In genomic region chr1:192615055-192615454, GRCh38 we compare ENCODE assay signal across 23 cellular contexts. TPM values are rescaled to one million over a fixed set of nuclear protein-coding genes. Genes with fewer than 3 reads are reported as not detected.
DNase-seq lines count a peak whose midpoint lies in the region; ATAC-seq and TF ChIP-seq lines count a peak whose summit lies in the region.
"Had no signal": no experiment of that assay in that cellular context is flagged by ENCODE, and none has a peak within 500 bp of the region (broad histone marks: within the 10 kb centered on the region; RNA-seq: fewer than 3 reads in every experiment).

No MANE protein-coding gene starts in this region.

- no peak overlapping the region for H3K27ac Mint-ChIP-seq in CD4-positive, alpha-beta memory T cell
- H3K27ac Mint-ChIP-seq: activated naive CD4-positive, alpha-beta T cell treated with anti-CD3 and anti-CD28 coated beads, Interleukin-2, amount 50 U/mL, for 24 hours; stimulated activated effector memory CD8-positive, alpha-beta T cell treated with anti-CD3 and anti-CD28 coated beads, Interleukin-12 subunit alpha, Interleukin-12 subunit beta, amount 100 ng/mL, for 72 hours; T-cell had no signal

- H3K27me3 ChIP-seq in SU-DHL-6 (ENCODE audit: low read length), result no peaks in the 10 kb centered on the region
- H3K27me3 ChIP-seq in CD4-positive, alpha-beta memory T cell (ENCODE audit: insufficient read depth, low read length), result no peaks in the 10 kb centered on the region
- H3K27me3 ChIP-seq: body of pancreas, thyroid gland had no signal

- H3K4me3 Mint-ChIP-seq in CD4-positive, alpha-beta memory T cell, result no peak overlapping the region
- H3K4me3 Mint-ChIP-seq: activated naive CD4-positive, alpha-beta T cell treated with anti-CD3 and anti-CD28 coated beads, Interleukin-2, amount 50 U/mL, for 24 hours; activated T-cell treated with anti-CD3 and anti-CD28 coated beads, Interleukin-2, amount 50 U/mL, for 4 hours; stimulated activated effector memory CD8-positive, alpha-beta T cell treated with anti-CD3 and anti-CD28 coated beads, Interleukin-12 subunit alpha, Interleukin-12 subunit beta, amount 100 ng/mL, for 72 hours; T-cell had no signal

- no peak for TF ChIP-seq CTCF in SU-DHL-6 (IDR thresholded peaks at IDR 0.05; ENCODE audit: insufficient read depth, low read length, poor library complexity, severe bottlenecking)

- peak overlapping the region; percentile 48 for H3K9ac ChIP-seq in SU-DHL-6 (ENCODE audit: low read length)

- H3K4me3 ChIP-seq in SU-DHL-6 (ENCODE audit: insufficient read depth, low read length, poor library complexity, severe bottlenecking), result peak overlapping the region; percentile 27
- no peak overlapping the region for H3K4me3 ChIP-seq in CD4-positive, alpha-beta memory T cell (ENCODE audit: low read length in 2 of 2)
- H3K4me3 ChIP-seq: body of pancreas, thyroid gland had no signal

- no peaks in the 10 kb centered on the region for H4K20me1 ChIP-seq in SU-DHL-6 (ENCODE audit: low read depth, low read length)

- H3K4me1 ChIP-seq in CD4-positive, alpha-beta memory T cell (ENCODE audit: insufficient read depth, low read length), result no peaks in the 10 kb centered on the region
- H3K4me1 ChIP-seq: body of pancreas, thyroid gland had no signal

- no peaks in the 10 kb centered on the region for H3K36me3 ChIP-seq in SU-DHL-6 (ENCODE audit: low read length)
- no peaks in the 10 kb centered on the region for H3K36me3 ChIP-seq in CD4-positive, alpha-beta memory T cell (ENCODE audit: insufficient read depth, low read length)
- H3K36me3 ChIP-seq: thyroid gland had no signal

- H3K79me2 ChIP-seq in SU-DHL-6 (ENCODE audit: insufficient read depth, low read length), result peaks cover 40% of the 10 kb centered on the region; the same call in 1 of the 2 replicates

- peak overlapping the region; percentile 90 for H3K4me2 ChIP-seq in SU-DHL-6 (ENCODE audit: low read depth, low read length, poor library complexity, severe bottlenecking)

- H3K9me3 Mint-ChIP-seq in CD4-positive, alpha-beta memory T cell, result no peaks in the 10 kb centered on the region
- H3K9me3 Mint-ChIP-seq: activated naive CD4-positive, alpha-beta T cell treated with anti-CD3 and anti-CD28 coated beads, Interleukin-2, amount 50 U/mL, for 24 hours; activated T-cell treated with anti-CD3 and anti-CD28 coated beads, Interleukin-2, amount 50 U/mL, for 4 hours; stimulated activated effector memory CD8-positive, alpha-beta T cell treated with anti-CD3 and anti-CD28 coated beads, Interleukin-12 subunit alpha, Interleukin-12 subunit beta, amount 100 ng/mL, for 72 hours; T-cell had no signal

- no peaks in the 10 kb centered on the region for H3K4me1 Mint-ChIP-seq in CD4-positive, alpha-beta memory T cell
- H3K4me1 Mint-ChIP-seq: activated naive CD4-positive, alpha-beta T cell treated with anti-CD3 and anti-CD28 coated beads, Interleukin-2, amount 50 U/mL, for 24 hours; stimulated activated effector memory CD8-positive, alpha-beta T cell treated with anti-CD3 and anti-CD28 coated beads, Interleukin-12 subunit alpha, Interleukin-12 subunit beta, amount 100 ng/mL, for 72 hours; T-cell had no signal

- H3K27ac ChIP-seq in SU-DHL-6 (ENCODE audit: low read depth, low read length), result peak overlapping the region; percentile 92
- no peak overlapping the region for H3K27ac ChIP-seq in CD4-positive, alpha-beta memory T cell (ENCODE audit: low read depth, low read length)
- H3K27ac ChIP-seq: body of pancreas, thyroid gland had no signal

- no peaks in the 10 kb centered on the region for H3K36me3 Mint-ChIP-seq in CD4-positive, alpha-beta memory T cell
- H3K36me3 Mint-ChIP-seq: activated naive CD4-positive, alpha-beta T cell treated with anti-CD3 and anti-CD28 coated beads, Interleukin-2, amount 50 U/mL, for 24 hours; stimulated activated effector memory CD8-positive, alpha-beta T cell treated with anti-CD3 and anti-CD28 coated beads, Interleukin-12 subunit alpha, Interleukin-12 subunit beta, amount 100 ng/mL, for 72 hours; T-cell had no signal

- no peak for DNase-seq in NCI-H748 (lab: John Stamatoyannopoulos, UW; ENCODE audit: unreplicated experiment)
- no peak for DNase-seq in stimulated activated naive CD4-positive, alpha-beta T cell (lab: John Stamatoyannopoulos, UW)
- no peak for DNase-seq in CD4-positive, alpha-beta memory T cell
- DNase-seq: activated CD4-positive, alpha-beta T cell treated with anti-CD3 and anti-CD28 coated beads, Interleukin-2, amount 50 U/mL, for 4 hours; activated T-cell treated with anti-CD3 and anti-CD28 coated beads, Interleukin-2, amount 50 U/mL, for 4 hours; body of pancreas; cortex of kidney; NCI-H1436; NCI-H226; Right ventricle myocardium superior; stimulated activated CD4-positive, alpha-beta T cell treated with anti-CD3 and anti-CD28 coated beads, Interleukin-12 subunit alpha, Interleukin-12 subunit beta, amount 100 ng/mL, for 4 hours; T-cell; thyroid gland had no signal

- H3K27me3 Mint-ChIP-seq in CD4-positive, alpha-beta memory T cell, result no peaks in the 10 kb centered on the region
- H3K27me3 Mint-ChIP-seq: activated naive CD4-positive, alpha-beta T cell treated with anti-CD3 and anti-CD28 coated beads, Interleukin-2, amount 50 U/mL, for 24 hours; T-cell had no signal

- POLR2A ChIA-PET in CD4-positive, alpha-beta memory T cell (lab: Charles Lee; ENCODE audit: partially characterized antibody), result no interaction called here

- peaks cover 55% of the 10 kb centered on the region for H3F3A ChIP-seq in SU-DHL-6 (ENCODE audit: insufficient read depth)

- no peaks in the 10 kb centered on the region for H3K9me2 ChIP-seq in SU-DHL-6 (replicated peaks; ENCODE audit: insufficient read depth, low read length)

- no peak overlapping the region for H2AFZ ChIP-seq in SU-DHL-6 (ENCODE audit: low read depth, low read length, severe bottlenecking)

- intact Hi-C loops in CD4-positive, alpha-beta memory T cell (cut with micrococcal nuclease), result no loop called here

- ATAC-seq in GM18867 (IDR thresholded peaks at IDR 0.05; ENCODE audit: unreplicated experiment) (peak; percentile 82), GM21447 (IDR thresholded peaks at IDR 0.05; ENCODE audit: unreplicated experiment) (peak; percentile 61), HG02981 (IDR thresholded peaks at IDR 0.05; ENCODE audit: unreplicated experiment) (peak; percentile 62), GM19397 (IDR thresholded peaks at IDR 0.05; ENCODE audit: unreplicated experiment) (no peak)
- ATAC-seq: activated T-cell treated with anti-CD3 and anti-CD28 coated beads, Interleukin-2, amount 50 U/mL, for 4 hours; body of pancreas; stimulated activated effector memory CD8-positive, alpha-beta T cell treated with anti-CD3 and anti-CD28 coated beads, Interleukin-12 subunit alpha, Interleukin-12 subunit beta, amount 100 ng/mL, for 72 hours; T-cell had no signal

- CTCF ChIA-PET in CD4-positive, alpha-beta memory T cell (lab: Charles Lee; ENCODE audit: partially characterized antibody), result interaction anchor here (7.4 kb wide), 1 partner anchor 140 kb away, joined by 155 read pairs; no protein-coding TSS in a partner anchor

- no peaks in the 10 kb centered on the region for H3K9me3 ChIP-seq in SU-DHL-6 (ENCODE audit: insufficient read depth, low read length)
- H3K9me3 ChIP-seq in CD4-positive, alpha-beta memory T cell (ENCODE audit: control insufficient read depth in 1 of 2, low read length in 2 of 2), result no peaks in the 10 kb centered on the region
- H3K9me3 ChIP-seq: body of pancreas, thyroid gland had no signal

RNA-seq across cellular contexts. Expression of gene RGS13, which starts 20.9 kb away (rescaled TPM):
- not detected for total RNA-seq in CD4-positive, alpha-beta memory T cell
- polyA plus RNA-seq in CD4-positive, alpha-beta memory T cell, result not detected
- total RNA-seq: activated T-cell treated with anti-CD3 and anti-CD28 coated beads, Interleukin-2, amount 50 U/mL, for 4 hours; endothelial cell of umbilical vein; fibroblast of villous mesenchyme; renal cortical epithelial cell; thyroid gland had no signal
- polyA plus RNA-seq: endothelial cell of umbilical vein had no signal

RNA-seq across cellular contexts. Expression of gene RGS1, which starts 39.5 kb away (rescaled TPM):
- 10 to 100 TPM in 1 of 2 experiments, 1 to 10 TPM in 1; 9.9 to 12.0 TPM for total RNA-seq in CD4-positive, alpha-beta memory T cell
- 100 to 1,000 TPM in 1 of 2 donors, 10 to 100 TPM in 1; 17.7 to 120 TPM for polyA plus RNA-seq in CD4-positive, alpha-beta memory T cell
- total RNA-seq: endothelial cell of umbilical vein, fibroblast of villous mesenchyme, renal cortical epithelial cell had no signal
- polyA plus RNA-seq: endothelial cell of umbilical vein had no signal
